ENCODE assay signal across 8 cellular contexts in the genomic region with DNA sequence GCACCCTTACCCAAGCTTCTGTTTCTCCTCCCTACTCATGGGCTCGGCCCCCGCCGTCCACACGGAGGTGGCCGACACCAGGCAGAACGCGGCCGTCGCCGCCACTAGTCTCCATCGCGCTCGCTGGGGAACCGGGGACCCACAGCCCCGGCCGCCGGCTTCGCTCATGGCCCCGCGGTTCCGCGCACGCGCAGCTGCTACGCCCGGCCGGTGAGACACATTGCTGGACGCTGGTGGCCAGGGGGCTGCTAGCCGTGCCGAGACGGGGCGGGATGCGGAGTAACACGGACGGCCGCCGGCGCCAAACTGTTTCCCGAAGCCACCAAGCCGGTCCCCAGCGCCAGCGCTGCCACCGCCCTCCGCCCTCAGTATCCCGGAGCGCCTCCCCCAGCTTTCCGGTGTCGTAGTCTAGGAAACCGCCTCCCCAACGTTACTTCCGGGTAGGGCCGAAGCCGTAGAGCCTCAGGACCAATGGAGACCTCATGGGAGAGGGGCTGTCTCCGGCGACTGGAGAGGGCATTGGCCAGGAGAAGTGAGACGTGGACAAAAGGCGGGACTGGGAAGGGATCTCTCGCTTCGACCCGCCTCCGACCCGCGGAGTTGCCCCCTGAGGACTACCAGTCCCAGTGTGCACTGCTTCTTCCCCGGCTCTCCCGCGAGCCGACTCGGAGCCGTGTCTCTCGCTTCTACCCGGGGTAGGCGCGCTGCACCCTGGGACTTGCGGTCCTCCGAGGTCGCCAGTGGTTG. TPM values are rescaled to one million over a fixed set of nuclear protein-coding genes. Genes with fewer than 3 reads are reported as not detected.
A peak's percentile ranks its signal among the peaks of the same experiment; 100 is the strongest.
DNase-seq lines count a peak whose midpoint lies in the region; ATAC-seq and TF ChIP-seq lines count a peak whose summit lies in the region.

TSS of gene EDEM3 (minus strand) at position 380 of the 747 bp plus-strand sequence. CDS start at position 168, 212 bp downstream.

- peak within 1 kb of the TSS; percentile 80 to 96 for H3K27ac Mint-ChIP-seq in natural killer cell

- H3K4me3 Mint-ChIP-seq in natural killer cell = peak within 1 kb of the TSS; percentile 96

- H3K4me3 ChIP-seq in H7 (ENCODE audit: insufficient read depth, low read depth, low read length) = peak within 1 kb of the TSS; percentile 94

- peaks cover 32 to 33% of the 10 kb centered on the region in 2 donors for H3K4me1 Mint-ChIP-seq in natural killer cell

- ATAC-seq in natural killer cell = peak; percentile 91 to 99 (median 92)

- no peak for TF ChIP-seq CTCF in natural killer cell (IDR thresholded peaks at IDR 0.05)

- intact Hi-C loops in natural killer cell (cut with micrococcal nuclease) = loop anchor here (1.0 to 5.0 kb wide), 3 partner anchors 218 to 563 kb away; partner anchors contain the start of genes IVNS1ABP, NIBAN1 and SWT1

- DNase-seq in ELF-1 (ENCODE audit: low read depth, low spot score) (peak; percentile 100), H7 (peak; percentile 92), M059J (ENCODE audit: low read depth) (peak; percentile 100), SHP77 (lab: John Stamatoyannopoulos, UW) (peak; percentile 99), fibroblast of peridontal ligament (ENCODE audit: extremely low read depth) (peak; percentile 99), natural killer cell (peak; percentile 93)
- DNase-seq in activated effector memory CD4-positive, alpha-beta T cell treated with Interleukin-2 at 50 U/mL for 16 hours = peak; percentile 96
- DNase-seq in stimulated activated naive CD4-positive, alpha-beta T cell treated with Interleukin-2 at 50 U/mL for 16 hours (lab: John Stamatoyannopoulos, UW) = peak; percentile 99

- H3K36me3 Mint-ChIP-seq in natural killer cell = no peaks in the 10 kb centered on the region

- H3K9me3 Mint-ChIP-seq in natural killer cell = no peaks in the 10 kb centered on the region

- H3K27me3 ChIP-seq in H7 (ENCODE audit: control insufficient read depth, insufficient read depth, low read length) = peaks cover 17% of the 10 kb centered on the region

- H3K36me3 ChIP-seq in H7 (replicated peaks; ENCODE audit: control insufficient read depth, insufficient read depth, low read length) = no peaks in the 10 kb centered on the region

- peaks cover 0 to 20% of the 10 kb centered on the region in 2 donors for H3K27me3 Mint-ChIP-seq in natural killer cell (ENCODE audit: low read depth in 2 of 2)

RNA-seq across cellular contexts. Expression of gene EDEM3, which starts in this region (rescaled TPM):
- total RNA-seq in H7 (2014; rRNA removed; shearing (Covaris generic)) = 14.5 and 21.1 TPM in 2 replicates
- total RNA-seq in M059J (2014; rRNA removed; shearing (Covaris generic)) = 23.3 and 33.3 TPM in 2 replicates
- total RNA-seq in natural killer cell = 10 to 100 TPM in 2 of 3 donors, 1 to 10 TPM in 1; 8.9 to 15.4 (median 15.1) TPM

Comparison
In these comparisons a context has a peak if more than half of its experiments do, and no peak if none do; other contexts are left out.
1. Peak in every context shown above with its lines: DNase-seq, ATAC-seq and H3K4me3 ChIP-seq.